ENCODE assay signal across 17 cellular contexts in genomic region chr14:63855272-63855671, GRCh38. TPM values are rescaled to one million over a fixed set of nuclear protein-coding genes. Genes with fewer than 3 reads are reported as not detected.
DNase-seq lines count a peak whose midpoint lies in the region; ATAC-seq, FAIRE-seq and TF ChIP-seq lines count a peak whose summit lies in the region.
"Had no signal": no experiment of that assay in that cellular context is flagged by ENCODE, and none has a peak within 500 bp of the region (broad histone marks: within the 10 kb centered on the region; RNA-seq: fewer than 3 reads in every experiment).

No MANE protein-coding gene starts in this region.

- H3K4me3 ChIP-seq in small intestine (ENCODE audit: low read depth in 1 of 2, low read length in 2 of 2) (no peak overlapping the region), left lung (no peak overlapping the region)

- no peaks in the 10 kb centered on the region for H3K9me3 Mint-ChIP-seq in activated T-cell treated with anti-CD3 and anti-CD28 coated beads, Interleukin-2, amount 50 U/mL, for 72 hours
- H3K9me3 Mint-ChIP-seq in activated CD4-positive, alpha-beta memory T cell treated with anti-CD3 and anti-CD28 coated beads for 36 hours = no peaks in the 10 kb centered on the region

- no peak for DNase-seq in activated T-cell treated with anti-CD3 and anti-CD28 coated beads, Interleukin-2, amount 50 U/mL, for 72 hours
- DNase-seq in activated T-cell treated with anti-CD3 and anti-CD28 coated beads, Interleukin-2, amount 50 U/mL, for 1 hour = no peak
- no peak for DNase-seq in activated CD4-positive, alpha-beta memory T cell treated with anti-CD3 and anti-CD28 coated beads for 36 hours
- no peak for DNase-seq in Right ventricle myocardium superior
- peak; percentile 55 for DNase-seq in small intestine
- DNase-seq in GM12892 (ENCODE audit: insufficient read length) = no peak
- no peak for DNase-seq in left lung
- DNase-seq: activated gamma-delta T cell, dermis blood vessel endothelial cell, head of caudate nucleus, mesendoderm, NCI-H1694 treated with DMSO at 0.1 percent for 48 hours had no signal

- POLR2A ChIA-PET in activated CD4-positive, alpha-beta memory T cell treated with anti-CD3 and anti-CD28 coated beads for 36 hours (lab: Charles Lee) = interaction anchor here (1.4 to 2.9 kb wide), 2 partner anchors 9 to 78 kb away, joined by 4 to 10 read pairs; no protein-coding TSS in a partner anchor

- TF ChIP-seq POLR2A in GM12892 (IDR thresholded peaks at IDR 0.05; ENCODE audit: low read depth, low read length) = no peak

- no peak for ATAC-seq in activated T-cell treated with anti-CD3 and anti-CD28 coated beads, Interleukin-2, amount 50 U/mL, for 72 hours (replicated peaks in 1 of 2)
- peak; percentile 58 for ATAC-seq in Right ventricle myocardium superior (ENCODE audit: poor library complexity)
- ATAC-seq in HG02571 (IDR thresholded peaks at IDR 0.05; ENCODE audit: unreplicated experiment) = no peak
- ATAC-seq in left lung = no peak
- ATAC-seq: sciatic nerve had no signal

- FAIRE-seq in small intestine (lab: Jason Lieb, UNC) = no peak
- no peak for FAIRE-seq in GM12892 (lab: Jason Lieb, UNC)
- FAIRE-seq: RCC 7860, TTC549 had no signal

- 46 to 69% (median 60%) methylated on average over 4 of the region's 4 CpGs for WGBS in small intestine, 3 donors

- CTCF ChIA-PET in activated CD4-positive, alpha-beta memory T cell treated with anti-CD3 and anti-CD28 coated beads for 36 hours (lab: Charles Lee) = interaction anchor here (0.9 to 1.1 kb wide), 3 partner anchors 9 to 417 kb away, joined by 3 read pairs; no protein-coding TSS in a partner anchor

- H3K4me3 Mint-ChIP-seq in activated T-cell treated with anti-CD3 and anti-CD28 coated beads, Interleukin-2, amount 50 U/mL, for 72 hours = peak overlapping the region; percentile 32 to 57
- H3K4me3 Mint-ChIP-seq in activated CD4-positive, alpha-beta memory T cell treated with anti-CD3 and anti-CD28 coated beads for 36 hours = peak overlapping the region; percentile 34

- no peaks in the 10 kb centered on the region for H3K9me3 ChIP-seq in small intestine (ENCODE audit: control insufficient read depth, low read depth)
- H3K9me3 ChIP-seq in left lung = no peaks in the 10 kb centered on the region
- H3K9me3 ChIP-seq: HAP-1 had no signal

- H3K27me3 ChIP-seq in small intestine (ENCODE audit: control insufficient read depth in 2 of 2, insufficient read depth in 2 of 2, low read length in 2 of 2) = no peaks in the 10 kb centered on the region
- peaks cover 2 to 56% of the 10 kb centered on the region in 2 donors for H3K27me3 ChIP-seq in left lung

- no peak overlapping the region for H3K27ac Mint-ChIP-seq in activated T-cell treated with anti-CD3 and anti-CD28 coated beads, Interleukin-2, amount 50 U/mL, for 72 hours
- no peak overlapping the region for H3K27ac Mint-ChIP-seq in activated CD4-positive, alpha-beta memory T cell treated with anti-CD3 and anti-CD28 coated beads for 36 hours

- peaks cover 2 to 6% of the 10 kb centered on the region in 2 donors for H3K36me3 Mint-ChIP-seq in activated T-cell treated with anti-CD3 and anti-CD28 coated beads, Interleukin-2, amount 50 U/mL, for 72 hours (ENCODE audit: insufficient read depth in 2 of 2)
- peaks cover 3% of the 10 kb centered on the region for H3K36me3 Mint-ChIP-seq in activated CD4-positive, alpha-beta memory T cell treated with anti-CD3 and anti-CD28 coated beads for 36 hours

- intact Hi-C loops in activated CD4-positive, alpha-beta memory T cell treated with anti-CD3 and anti-CD28 coated beads for 36 hours (cut with micrococcal nuclease) = loop anchor here (10.0 kb wide), 2 partner anchors 310 to 380 kb away; partner anchors contain the start of gene PPP2R5E
- intact Hi-C loops in Right ventricle myocardium superior (cut with DNase I) (loop anchor here (10.0 kb wide), 1 partner anchor 100 kb away; no protein-coding TSS in a partner anchor), left lung (cut with DNase I) (no loop called here)

- H3K36me3 ChIP-seq in small intestine (ENCODE audit: control insufficient read depth in 2 of 2, insufficient read depth in 2 of 2, low read length in 2 of 2) (no peaks in the 10 kb centered on the region), left lung (no peaks in the 10 kb centered on the region)
- H3K36me3 ChIP-seq: HAP-1 had no signal

- peaks cover 9% of the 10 kb centered on the region for H3K27me3 Mint-ChIP-seq in activated T-cell treated with anti-CD3 and anti-CD28 coated beads, Interleukin-2, amount 50 U/mL, for 72 hours (ENCODE audit: low read depth)
- H3K27me3 Mint-ChIP-seq in activated CD4-positive, alpha-beta memory T cell treated with anti-CD3 and anti-CD28 coated beads for 36 hours = no peaks in the 10 kb centered on the region

- peaks cover 54% of the 10 kb centered on the region for H3K4me1 Mint-ChIP-seq in activated T-cell treated with anti-CD3 and anti-CD28 coated beads, Interleukin-2, amount 50 U/mL, for 72 hours (ENCODE audit: low read depth)
- H3K4me1 Mint-ChIP-seq in activated CD4-positive, alpha-beta memory T cell treated with anti-CD3 and anti-CD28 coated beads for 36 hours (ENCODE audit: low read depth) = peaks cover 46% of the 10 kb centered on the region

- no peak for TF ChIP-seq CTCF in left lung (IDR thresholded peaks at IDR 0.05)

- peak overlapping the region in 1 of 2 donors; percentile 54 for H3K27ac ChIP-seq in small intestine (ENCODE audit: low read depth in 1 of 2, low read length in 1 of 2)
- H3K27ac ChIP-seq in left lung = no peak overlapping the region

- H3K4me1 ChIP-seq in small intestine (ENCODE audit: control insufficient read depth in 2 of 2, insufficient read depth in 1 of 2, low read depth in 1 of 2, low read length in 1 of 2) (peaks cover 4 to 8% of the 10 kb centered on the region in 2 donors), left lung (peaks cover 0 to 13% of the 10 kb centered on the region in 2 donors)

RNA-seq across cellular contexts. Expression of gene SYNE2, which starts 2.5 kb away (rescaled TPM):
- 10 to 100 TPM; 32.3 to 48.8 TPM for total RNA-seq in activated T-cell treated with anti-CD3 and anti-CD28 coated beads, Interleukin-2, amount 50 U/mL, for 72 hours
- 10 to 100 TPM; 27.6 to 27.7 TPM for total RNA-seq in activated CD4-positive, alpha-beta memory T cell treated with anti-CD3 and anti-CD28 coated beads for 36 hours
- total RNA-seq in Right ventricle myocardium superior (193 TPM), left lung (10 to 100 TPM; 59.6 to 72.1 TPM)
- polyA plus RNA-seq in small intestine = 10 to 100 TPM; 13.8 to 35.0 (median 30.9) TPM
- 11.6 TPM for polyA plus RNA-seq in GM12892 (2012; ENCODE audit: missing spikeins)

Comparison
In these comparisons a context has a peak if more than half of its experiments do, and no peak if none do; other contexts are left out.
1. intact Hi-C loops: an anchor here in activated CD4-positive, alpha-beta memory T cell treated with anti-CD3 and anti-CD28 coated beads for 36 hours (10.0 kb wide) and Right ventricle myocardium superior (10.0 kb wide); none called in left lung.